In genomic region chr5:133679534-133679933, GRCh38 we compare ENCODE assay signal across 17 cellular contexts.
DNase-seq lines count a peak whose midpoint lies in the region; ATAC-seq, FAIRE-seq and TF ChIP-seq lines count a peak whose summit lies in the region.
"Had no signal": no experiment of that assay in that cellular context is flagged by ENCODE, and none has a peak within 500 bp of the region (broad histone marks: within the 10 kb centered on the region; RNA-seq: fewer than 3 reads in every experiment).

No MANE protein-coding gene starts in this region.

- no peaks in the 10 kb centered on the region for H3K23me2 ChIP-seq in H1 (ENCODE audit: low read depth, low read length)

- H3K4me1 Mint-ChIP-seq in activated CD8-positive, alpha-beta memory T cell treated with anti-CD3 and anti-CD28 coated beads, Interleukin-2, amount 10 ng/mL, durations not matched to agents 7 days and 5 days = peaks cover 2% of the 10 kb centered on the region
- H3K4me1 Mint-ChIP-seq: CD4-positive, alpha-beta memory T cell had no signal

- no peaks in the 10 kb centered on the region for H3K36me3 ChIP-seq in H1 (ENCODE audit: control insufficient read depth in 2 of 4, insufficient read depth in 4 of 4, low read length in 3 of 4)
- H3K36me3 ChIP-seq in sigmoid colon = no peaks in the 10 kb centered on the region
- H3K36me3 ChIP-seq: BE2C had no signal

- H3K9me3 Mint-ChIP-seq in activated CD8-positive, alpha-beta memory T cell treated with anti-CD3 and anti-CD28 coated beads, Interleukin-2, amount 10 ng/mL, durations not matched to agents 7 days and 5 days (ENCODE audit: low read depth) = no peaks in the 10 kb centered on the region
- H3K9me3 Mint-ChIP-seq: CD4-positive, alpha-beta memory T cell had no signal

- POLR2A ChIA-PET in H1 (lab: Charles Lee; ENCODE audit: partially characterized antibody) = no interaction called here

- H3K4me3 ChIP-seq in H1 (ENCODE audit: extremely low read depth in 1 of 4, insufficient read depth in 2 of 4, low read depth in 3 of 4, low read length in 4 of 4) = no peak overlapping the region
- H3K4me3 ChIP-seq in sigmoid colon = no peak overlapping the region
- H3K4me3 ChIP-seq: A549 had no signal

- CTCF ChIA-PET in activated CD8-positive, alpha-beta memory T cell treated with anti-CD3 and anti-CD28 coated beads, Interleukin-2, amount 10 ng/mL, durations not matched to agents 7 days and 5 days (lab: Charles Lee) = no interaction called here
- CTCF ChIA-PET in H1 (lab: Charles Lee; ENCODE audit: partially characterized antibody) = no interaction called here

- H2BK120ac ChIP-seq in H1 (replicated peaks; ENCODE audit: low read depth, low read length) = no peak overlapping the region

- TF ChIP-seq EP300 in H1 (IDR thresholded peaks at IDR 0.05; ENCODE audit: borderline replicate concordance in 1 of 2, low read depth in 2 of 2, low read length in 2 of 2) (no peak), sigmoid colon (IDR thresholded peaks at IDR 0.05) (no peak)

- TF ChIP-seq CTCF in H1 (IDR thresholded peaks at IDR 0.05; ENCODE audit: control extremely low read depth in 1 of 3, insufficient read depth in 1 of 3, low read depth in 1 of 3, low read length in 3 of 3) (no peak), sigmoid colon (IDR thresholded peaks at IDR 0.05) (no peak)

- no peak overlapping the region for H3K14ac ChIP-seq in H1 (ENCODE audit: insufficient read length)

- H3K56ac ChIP-seq in H1 (replicated peaks; ENCODE audit: insufficient read length, low read depth, low read length) = no peak overlapping the region

- H3K4me2 ChIP-seq in H1 (ENCODE audit: insufficient read depth in 1 of 2, low read depth in 2 of 2, low read length in 2 of 2) = no peak overlapping the region
- H3K4me2 ChIP-seq: A549 had no signal

- no peak overlapping the region for H2BK12ac ChIP-seq in H1 (ENCODE audit: low read depth, low read length)

- no peak for ATAC-seq in activated CD8-positive, alpha-beta memory T cell treated with anti-CD3 and anti-CD28 coated beads, Interleukin-2, amount 10 ng/mL, durations not matched to agents 7 days and 5 days
- ATAC-seq in GM18519 (IDR thresholded peaks at IDR 0.05; ENCODE audit: low FRiP score, unreplicated experiment) = no peak
- ATAC-seq: A549, HCT116 had no signal

- H2AK5ac ChIP-seq in H1 (ENCODE audit: low read depth, low read length) = no peak overlapping the region

- DNase-seq in NCI-H69 (lab: John Stamatoyannopoulos, UW) (peak; percentile 61), H1 (ENCODE audit: low read depth in 1 of 2, low spot score in 2 of 2) (no peak), sigmoid colon (peak; percentile 6), NCI-H1694 treated with DMSO at 0.1 percent for 48 hours (lab: John Stamatoyannopoulos, UW) (no peak), NCI-H524 treated with DMSO at 0.1 percent for 48 hours (lab: John Stamatoyannopoulos, UW) (no peak)
- peak; percentile 18 for DNase-seq in activated CD8-positive, alpha-beta memory T cell treated with anti-CD3 and anti-CD28 coated beads, Interleukin-2, amount 10 ng/mL, durations not matched to agents 7 days and 5 days
- DNase-seq: BE2C; CD4-positive, alpha-beta memory T cell; DND-41; GDM1; IMR-90 had no signal

- H4K91ac ChIP-seq in H1 (replicated peaks; ENCODE audit: insufficient read length, low read length) = no peak overlapping the region

- TF ChIP-seq RAD21 in H1 (IDR thresholded peaks at IDR 0.05 in 1 of 2, conservative IDR thresholded peaks at IDR 0.05 in 1 of 2; ENCODE audit: low read depth in 2 of 2, low read length in 2 of 2) = no peak

- no peak overlapping the region for H3K27ac Mint-ChIP-seq in activated CD8-positive, alpha-beta memory T cell treated with anti-CD3 and anti-CD28 coated beads, Interleukin-2, amount 10 ng/mL, durations not matched to agents 7 days and 5 days
- H3K27ac Mint-ChIP-seq: CD4-positive, alpha-beta memory T cell had no signal

- no peak for FAIRE-seq in H1 (lab: Jason Lieb, UNC)
- FAIRE-seq: A549, GM12892, H54 had no signal

- intact Hi-C loops in sigmoid colon (cut with DNase I) = no loop called here

- no peaks in the 10 kb centered on the region for H4K20me1 ChIP-seq in H1 (replicated peaks in 1 of 2; ENCODE audit: control insufficient read depth in 1 of 2, insufficient read depth in 2 of 2, low read length in 2 of 2)

- H3K79me1 ChIP-seq in H1 (ENCODE audit: low read depth, low read length) = no peaks in the 10 kb centered on the region

- no peak overlapping the region for H2BK20ac ChIP-seq in H1 (ENCODE audit: low read length)

- H3K27ac ChIP-seq in H1 (ENCODE audit: low read depth, low read length) = no peak overlapping the region
- H3K27ac ChIP-seq in sigmoid colon = no peak overlapping the region
- H3K27ac ChIP-seq: A549, C4-2B had no signal

- no peaks in the 10 kb centered on the region for H3K27me3 ChIP-seq in H1 (replicated peaks in 1 of 4; ENCODE audit: control insufficient read depth in 3 of 4, extremely low read depth in 1 of 4, insufficient read depth in 3 of 4, low read length in 3 of 4)
- H3K27me3 ChIP-seq in sigmoid colon = peaks cover 0 to 5% (median 0%) of the 10 kb centered on the region in 3 donors
- H3K27me3 ChIP-seq: BE2C had no signal

- no peak overlapping the region for H2AFZ ChIP-seq in H1 (ENCODE audit: low read length)

- H3K79me2 ChIP-seq in H1 (ENCODE audit: control insufficient read depth in 1 of 2, insufficient read depth in 2 of 2, low read length in 2 of 2) = no peaks in the 10 kb centered on the region

- H3K4me1 ChIP-seq in H1 (replicated peaks in 1 of 4; ENCODE audit: control insufficient read depth in 3 of 4, insufficient read depth in 4 of 4, low read length in 3 of 4) (peaks cover 0 to 8% (median 2%) of the 10 kb centered on the region in 4 experiments; a peak in 2 of 7 replicates), sigmoid colon (no peaks in the 10 kb centered on the region)
- H3K4me1 ChIP-seq: A549, BE2C had no signal

- 0 out of 2 replicates have a peak overlapping the region, but pooled peaks have one; percentile 3 for H4K8ac ChIP-seq in H1 (ENCODE audit: extremely low read depth, insufficient read depth, low read length)

- TF ChIP-seq POLR2A in H1 (IDR thresholded peaks at IDR 0.05; ENCODE audit: control extremely low read depth in 1 of 2, low read depth in 2 of 2, low read length in 2 of 2) (no peak), sigmoid colon (IDR thresholded peaks at IDR 0.05) (no peak)

- H3K36me3 Mint-ChIP-seq in activated CD8-positive, alpha-beta memory T cell treated with anti-CD3 and anti-CD28 coated beads, Interleukin-2, amount 10 ng/mL, durations not matched to agents 7 days and 5 days = no peaks in the 10 kb centered on the region
- H3K36me3 Mint-ChIP-seq: CD4-positive, alpha-beta memory T cell had no signal

- 91% methylated on average over 1 of the region's 1 CpG; no CpG with 5 or more reads in 1 of the 2 experiments for WGBS in H1 (ENCODE audit: extremely low coverage in 1 of 2, insufficient coverage in 1 of 2, insufficient read length in 1 of 2, insufficient replicate concordance in 2 of 2, low coverage in 1 of 2, low lambda C conversion rate in 2 of 2, missing lambda C conversion rate in 1 of 2), 2 experiments
- WGBS in sigmoid colon, 2 donors = 73 to 86% methylated on average over 1 of the region's 1 CpG

- no peak overlapping the region for H2BK15ac ChIP-seq in H1 (ENCODE audit: low read length)

- peaks cover 36% of the 10 kb centered on the region for H3K27me3 Mint-ChIP-seq in activated CD8-positive, alpha-beta memory T cell treated with anti-CD3 and anti-CD28 coated beads, Interleukin-2, amount 10 ng/mL, durations not matched to agents 7 days and 5 days

- H3K23ac ChIP-seq in H1 (ENCODE audit: insufficient read length) = no peak overlapping the region

- no peak overlapping the region for H3K18ac ChIP-seq in H1 (ENCODE audit: extremely low read depth, low read length)

- no peak overlapping the region for H3K4ac ChIP-seq in H1 (replicated peaks; ENCODE audit: insufficient read length, low read depth, low read length)

- H4K5ac ChIP-seq in H1 (ENCODE audit: insufficient read length, low read depth, low read length) = no peak overlapping the region

- H3K4me3 Mint-ChIP-seq in activated CD8-positive, alpha-beta memory T cell treated with anti-CD3 and anti-CD28 coated beads, Interleukin-2, amount 10 ng/mL, durations not matched to agents 7 days and 5 days = no peak overlapping the region
- H3K4me3 Mint-ChIP-seq: CD4-positive, alpha-beta memory T cell had no signal

- H2BK5ac ChIP-seq in H1 (ENCODE audit: low read depth, low read length) = no peak overlapping the region

- no peak overlapping the region for H3K9ac ChIP-seq in H1 (replicated peaks in 1 of 4; ENCODE audit: extremely low read depth in 1 of 4, low read depth in 3 of 4, low read length in 3 of 4)

- H3K9me3 ChIP-seq in H1 (ENCODE audit: insufficient read depth in 2 of 2, low read depth in 1 of 2, low read length in 1 of 2) (no peaks in the 10 kb centered on the region), sigmoid colon (no peaks in the 10 kb centered on the region)
- H3K9me3 ChIP-seq: A549, BE2C had no signal

TF ChIP-seq in H1, 55 proteins besides CTCF, POLR2A, EP300 and RAD21:
- TF ChIP-seq SIRT6 (IDR thresholded peaks at IDR 0.05; ENCODE audit: low read length) = no peak
- no peak for TF ChIP-seq KDM1A (IDR thresholded peaks at IDR 0.05; ENCODE audit: borderline replicate concordance, low read length)
- no peak for TF ChIP-seq GABPA (IDR thresholded peaks at IDR 0.05; ENCODE audit: borderline replicate concordance, insufficient read depth, low read length)
- no peak for TF ChIP-seq FOSL1 (IDR thresholded peaks at IDR 0.05; ENCODE audit: insufficient read depth, low read depth, low read length)
- TF ChIP-seq HDAC6 (IDR thresholded peaks at IDR 0.05; ENCODE audit: low read depth, low read length) = no peak
TF ChIP-seq in H1: peak in this region for 0.

Comparison
In these comparisons a context has a peak if more than half of its experiments do, and no peak if none do; other contexts are left out.
1. DNase-seq: peak in NCI-H69 (single experiment), activated CD8-positive, alpha-beta memory T cell treated with anti-CD3 and anti-CD28 coated beads, Interleukin-2, amount 10 ng/mL, durations not matched to agents 7 days and 5 days (single experiment) and sigmoid colon (single experiment); none in H1 (0 of 2), NCI-H1694 treated with DMSO at 0.1 percent for 48 hours (single experiment) and NCI-H524 treated with DMSO at 0.1 percent for 48 hours (single experiment).